In genomic region chr7:43487731-43488073, GRCh38 we compare ENCODE assay signal across 24 cellular contexts.
"Had no signal": no experiment of that assay in that cellular context is flagged by ENCODE, and none has a peak within 500 bp of the region (broad histone marks: within the 10 kb centered on the region; RNA-seq: fewer than 3 reads in every experiment).

No MANE protein-coding gene starts in this region.

- H3K9me3 Mint-ChIP-seq: activated B cell treated with CpG ODN at 0.5 μM for 24 hours; activated naive CD4-positive, alpha-beta T cell treated with anti-CD3 and anti-CD28 coated beads, Interleukin-2, amount 50 U/mL, for 72 hours; activated T-helper 2 cell treated with anti-CD3 and anti-CD28 coated beads, Interferon-gamma antibody, Interleukin-2, Interleukin-4, amounts not matched to agents 10 μg/mL and 5 μg/mL and 100 μg/mL, durations not matched to agents 14 hours and 24 hours and 36 hours; naive thymus-derived CD8-positive, alpha-beta T cell; stimulated activated naive CD8-positive, alpha-beta T cell treated with anti-CD3 and anti-CD28 coated beads, Interleukin-15, amount 100 ng/mL, for 72 hours; T-helper 2 cell treated with Interferon-gamma antibody and Interleukin-4, amounts not matched to agents 5 μg/mL and 100 μg/mL, for 36 hours; type B pancreatic cell had no signal

- H3K4me1 ChIP-seq: gastrocnemius medialis, uterus had no signal

- H3K27me3 Mint-ChIP-seq: activated B cell treated with CpG ODN at 0.5 μM for 24 hours; stimulated activated naive CD8-positive, alpha-beta T cell treated with anti-CD3 and anti-CD28 coated beads, Interleukin-15, amount 100 ng/mL, for 72 hours had no signal

- ATAC-seq: activated CD4-positive, alpha-beta T cell treated with anti-CD3 and anti-CD28 coated beads for 36 hours; activated CD8-positive, alpha-beta memory T cell treated with anti-CD3 and anti-CD28 coated beads, Interleukin-2, amount 10 ng/mL, durations not matched to agents 7 days and 5 days; activated CD8-positive, alpha-beta T cell treated with anti-CD3 and anti-CD28 coated beads, Interleukin-2, amount 10 ng/mL, durations not matched to agents 7 days and 5 days; activated naive CD4-positive, alpha-beta T cell treated with anti-CD3 and anti-CD28 coated beads, Interleukin-2, amount 50 U/mL, for 72 hours; gastrocnemius medialis; left colon; naive thymus-derived CD8-positive, alpha-beta T cell; stimulated activated naive CD8-positive, alpha-beta T cell treated with anti-CD3 and anti-CD28 coated beads, Interleukin-15, amount 100 ng/mL, for 72 hours had no signal

- H3K27ac Mint-ChIP-seq: activated B cell treated with CpG ODN at 0.5 μM for 24 hours; activated CD4-positive, alpha-beta T cell treated with anti-CD3 and anti-CD28 coated beads for 36 hours; activated CD8-positive, alpha-beta memory T cell treated with anti-CD3 and anti-CD28 coated beads, Interleukin-2, amount 10 ng/mL, durations not matched to agents 7 days and 5 days; activated CD8-positive, alpha-beta T cell treated with anti-CD3 and anti-CD28 coated beads, Interleukin-2, amount 10 ng/mL, durations not matched to agents 7 days and 5 days; activated naive CD4-positive, alpha-beta T cell treated with anti-CD3 and anti-CD28 coated beads, Interleukin-2, amount 50 U/mL, for 72 hours; activated T-helper 2 cell treated with anti-CD3 and anti-CD28 coated beads, Interferon-gamma antibody, Interleukin-2, Interleukin-4, amounts not matched to agents 10 μg/mL and 5 μg/mL and 100 μg/mL, durations not matched to agents 14 hours and 24 hours and 36 hours; T-helper 2 cell treated with Interferon-gamma antibody and Interleukin-4, amounts not matched to agents 5 μg/mL and 100 μg/mL, for 36 hours; type B pancreatic cell had no signal

- H3K36me3 Mint-ChIP-seq: activated CD8-positive, alpha-beta memory T cell treated with anti-CD3 and anti-CD28 coated beads, Interleukin-2, amount 10 ng/mL, durations not matched to agents 7 days and 5 days; activated naive CD4-positive, alpha-beta T cell treated with anti-CD3 and anti-CD28 coated beads, Interleukin-2, amount 50 U/mL, for 72 hours; naive thymus-derived CD8-positive, alpha-beta T cell; type B pancreatic cell had no signal

- H3K36me3 ChIP-seq: gastrocnemius medialis, uterus had no signal

- H3K4me3 Mint-ChIP-seq: activated B cell treated with CpG ODN at 0.5 μM for 24 hours; activated CD4-positive, alpha-beta T cell treated with anti-CD3 and anti-CD28 coated beads for 36 hours; activated CD8-positive, alpha-beta memory T cell treated with anti-CD3 and anti-CD28 coated beads, Interleukin-2, amount 10 ng/mL, durations not matched to agents 7 days and 5 days; activated CD8-positive, alpha-beta T cell treated with anti-CD3 and anti-CD28 coated beads, Interleukin-2, amount 10 ng/mL, durations not matched to agents 7 days and 5 days; naive thymus-derived CD8-positive, alpha-beta T cell; stimulated activated naive CD8-positive, alpha-beta T cell treated with anti-CD3 and anti-CD28 coated beads, Interleukin-15, amount 100 ng/mL, for 72 hours; T-helper 2 cell treated with Interferon-gamma antibody and Interleukin-4, amounts not matched to agents 5 μg/mL and 100 μg/mL, for 36 hours; type B pancreatic cell had no signal

- H3K4me3 ChIP-seq: coronary artery, dorsolateral prefrontal cortex, gastrocnemius medialis, uterus had no signal

- H3K9me3 ChIP-seq: gastrocnemius medialis, uterus had no signal

- H3K4me1 Mint-ChIP-seq: activated CD4-positive, alpha-beta T cell treated with anti-CD3 and anti-CD28 coated beads for 36 hours had no signal

- H3K27me3 ChIP-seq: dorsolateral prefrontal cortex, gastrocnemius medialis, uterus had no signal

- H3K27ac ChIP-seq: coronary artery, dorsolateral prefrontal cortex, gastrocnemius medialis, uterus had no signal

- DNase-seq: activated B cell treated with CpG ODN at 0.5 μM for 24 hours; activated CD4-positive, alpha-beta T cell treated with anti-CD3 and anti-CD28 coated beads for 36 hours; activated CD8-positive, alpha-beta memory T cell treated with anti-CD3 and anti-CD28 coated beads, Interleukin-2, amount 10 ng/mL, durations not matched to agents 7 days and 5 days; activated CD8-positive, alpha-beta T cell treated with anti-CD3 and anti-CD28 coated beads, Interleukin-2, amount 10 ng/mL, durations not matched to agents 7 days and 5 days; activated T-cell treated with anti-CD3 and anti-CD28 coated beads, Interleukin-2, amount 50 U/mL, for 48 hours; anterior cingulate cortex; dorsolateral prefrontal cortex; effector memory CD4-positive, alpha-beta T cell; erythroblast; gastrocnemius medialis; hippocampal formation; kidney; left colon; naive thymus-derived CD8-positive, alpha-beta T cell; posterior cingulate gyrus; stimulated activated CD4-positive, alpha-beta T cell treated with anti-CD3 and anti-CD28 coated beads, Interleukin-2, amount 100 ng/mL, for 48 hours; stimulated activated naive CD8-positive, alpha-beta T cell treated with anti-CD3 and anti-CD28 coated beads, Interleukin-15, amount 100 ng/mL, for 72 hours; substantia nigra; uterus had no signal
